ENCODE assay signal across 8 cellular contexts in the genomic region with DNA sequence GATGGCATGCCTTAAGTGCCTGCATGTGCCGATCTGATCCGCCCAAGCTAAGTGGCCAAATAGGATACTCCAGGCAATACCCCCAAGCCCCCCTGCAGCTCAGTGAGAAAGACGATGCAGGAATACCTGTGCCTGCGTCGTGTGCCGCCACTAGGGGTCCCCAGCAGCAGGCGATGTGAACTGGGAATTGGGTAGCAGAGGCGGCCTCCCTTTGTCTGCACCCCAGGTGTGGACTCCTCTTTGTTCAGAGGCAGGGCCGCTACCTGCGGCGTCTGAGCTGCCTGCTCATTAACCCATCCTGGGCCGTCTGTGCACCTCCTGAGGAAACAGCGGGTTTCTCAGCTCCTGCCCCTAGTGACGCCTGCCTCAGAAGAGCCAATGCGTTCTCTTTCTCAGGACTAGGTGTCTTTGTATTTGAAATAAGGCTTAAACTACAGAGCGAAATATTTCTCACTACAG. TPM values are rescaled to one million over a fixed set of nuclear protein-coding genes. Genes with fewer than 3 reads are reported as not detected.
A peak's percentile ranks its signal among the peaks of the same experiment; 100 is the strongest.
DNase-seq lines count a peak whose midpoint lies in the region; ATAC-seq, FAIRE-seq and TF ChIP-seq lines count a peak whose summit lies in the region.

No MANE protein-coding gene starts in this region.

- no peak for TF ChIP-seq POLR2A in endothelial cell of umbilical vein (IDR thresholded peaks at IDR 0.05; ENCODE audit: low read depth, low read length)

- intact Hi-C loops in activated CD4-positive, alpha-beta memory T cell treated with anti-CD3 and anti-CD28 coated beads for 36 hours (cut with micrococcal nuclease), result loop anchor here (1.0 to 5.0 kb wide), 3 partner anchors 153 to 267 kb away; no protein-coding TSS in a partner anchor
- intact Hi-C loops in endothelial cell of umbilical vein (cut with micrococcal nuclease), result loop anchor here (1.0 to 2.0 kb wide), 5 partner anchors 67 to 267 kb away; no protein-coding TSS in a partner anchor

- H3K4me1 ChIP-seq in endothelial cell of umbilical vein (ENCODE audit: control insufficient read depth, extremely low read depth, insufficient read depth, low read length) (peaks cover 3% of the 10 kb centered on the region), mucosa of rectum (ENCODE audit: control insufficient read depth in 2 of 2, insufficient read depth in 2 of 2, low read length in 2 of 2) (peaks cover 6 to 10% of the 10 kb centered on the region in 2 donors)

- no peak overlapping the region for H3K4me2 ChIP-seq in endothelial cell of umbilical vein (ENCODE audit: insufficient read depth, low read length)

- peaks cover 11 to 19% of the 10 kb centered on the region in 2 experiments for H3K27me3 ChIP-seq in endothelial cell of umbilical vein (ENCODE audit: control insufficient read depth in 2 of 2, insufficient read depth in 2 of 2, low read length in 2 of 2)
- H3K27me3 ChIP-seq in mucosa of rectum (ENCODE audit: control insufficient read depth in 2 of 2, insufficient read depth in 2 of 2, low read length in 2 of 2), result no peaks in the 10 kb centered on the region

- peaks cover 17% of the 10 kb centered on the region for H3K27me3 Mint-ChIP-seq in activated CD4-positive, alpha-beta memory T cell treated with anti-CD3 and anti-CD28 coated beads for 36 hours

- dilution Hi-C loops in endothelial cell of umbilical vein (cut with MboI; ENCODE audit: extremely low pct_ligation_motif_present, low sequenced_read_pairs), result no loop called here

- H3K27ac ChIP-seq in endothelial cell of umbilical vein (ENCODE audit: insufficient read depth, low read depth, low read length), result no peak overlapping the region
- H3K27ac ChIP-seq in mucosa of rectum (ENCODE audit: low read depth in 2 of 2, low read length in 2 of 2), result peak overlapping the region in 1 of 2 donors; percentile 46

- TF ChIP-seq CTCF in endothelial cell of umbilical vein (IDR thresholded peaks at IDR 0.05; ENCODE audit: extremely low read depth in 1 of 2, insufficient read depth in 1 of 2, low read depth in 1 of 2, low read length in 2 of 2), result peak; percentile 71 to 96

- ATAC-seq in HG02938 (IDR thresholded peaks at IDR 0.05; ENCODE audit: unreplicated experiment), result peak; percentile 57

- FAIRE-seq in endothelial cell of umbilical vein (lab: Jason Lieb, UNC), result peak; percentile 8

- H3K36me3 ChIP-seq in endothelial cell of umbilical vein (ENCODE audit: control insufficient read depth in 2 of 2, extremely low read depth in 1 of 2, insufficient read depth in 2 of 2, low read length in 2 of 2) (no peaks in the 10 kb centered on the region), mucosa of rectum (ENCODE audit: control insufficient read depth in 2 of 2, insufficient read depth in 2 of 2, low read length in 2 of 2) (no peaks in the 10 kb centered on the region)

- no peak overlapping the region for H2AFZ ChIP-seq in endothelial cell of umbilical vein (ENCODE audit: low read depth, low read length)

- no peak overlapping the region for H3K27ac Mint-ChIP-seq in activated CD4-positive, alpha-beta memory T cell treated with anti-CD3 and anti-CD28 coated beads for 36 hours

- H3K9me3 Mint-ChIP-seq in activated CD4-positive, alpha-beta memory T cell treated with anti-CD3 and anti-CD28 coated beads for 36 hours, result no peaks in the 10 kb centered on the region

- POLR2A ChIA-PET in activated CD4-positive, alpha-beta memory T cell treated with anti-CD3 and anti-CD28 coated beads for 36 hours (lab: Charles Lee), result no interaction called here
- POLR2A ChIA-PET in endothelial cell of umbilical vein (lab: Charles Lee), result no interaction called here

- no peaks in the 10 kb centered on the region for H3K36me3 Mint-ChIP-seq in activated CD4-positive, alpha-beta memory T cell treated with anti-CD3 and anti-CD28 coated beads for 36 hours

- no peak overlapping the region for H3K9ac ChIP-seq in endothelial cell of umbilical vein (replicated peaks; ENCODE audit: extremely low read depth, insufficient read depth, low read length)
- H3K9ac ChIP-seq in mucosa of rectum (ENCODE audit: low read depth in 1 of 2, low read length in 2 of 2), result peak overlapping the region in 1 of 2 donors; percentile 25

- H3K4me3 ChIP-seq in endothelial cell of umbilical vein (replicated peaks in 1 of 3; ENCODE audit: insufficient read depth in 1 of 3, low read depth in 1 of 3, low read length in 3 of 3) (no peak overlapping the region), mucosa of rectum (ENCODE audit: low read length in 2 of 2) (peak overlapping the region; percentile 1 to 53)

- no peaks in the 10 kb centered on the region for H4K20me1 ChIP-seq in endothelial cell of umbilical vein (replicated peaks; ENCODE audit: control insufficient read depth, extremely low read depth, insufficient read depth, low read length)

- H3K4me1 Mint-ChIP-seq in activated CD4-positive, alpha-beta memory T cell treated with anti-CD3 and anti-CD28 coated beads for 36 hours (ENCODE audit: low read depth), result peaks cover 2% of the 10 kb centered on the region

- H3K9me1 ChIP-seq in endothelial cell of umbilical vein (replicated peaks; ENCODE audit: control insufficient read depth, extremely low read depth, insufficient read depth, low read length), result no peaks in the 10 kb centered on the region

- no TSS peak for BruUV-seq in endothelial cell of umbilical vein (replicated peaks; lab: Mats Ljungman, UMichigan)

- DNase-seq in DMS153 (lab: John Stamatoyannopoulos, UW) (peak; percentile 93), NCI-H2227 treated with DMSO at 0.1 percent for 48 hours (lab: John Stamatoyannopoulos, UW) (peak; percentile 83), endothelial cell of umbilical vein (ENCODE audit: low read depth, low spot score) (peak; percentile 49), stromal cell of bone marrow (ENCODE audit: low read depth) (peak; percentile 9), amniotic stem cell (lab: John Stamatoyannopoulos, UW) (no peak)
- DNase-seq in activated CD4-positive, alpha-beta memory T cell treated with anti-CD3 and anti-CD28 coated beads for 36 hours, result peak; percentile 68

- CTCF ChIA-PET in activated CD4-positive, alpha-beta memory T cell treated with anti-CD3 and anti-CD28 coated beads for 36 hours (lab: Charles Lee), result interaction anchor here (0.6 to 4.8 kb wide), 31 partner anchors 8 to 268 kb away, joined by 3 to 62 read pairs (median 4); no protein-coding TSS in a partner anchor
- CTCF ChIA-PET in endothelial cell of umbilical vein (lab: Charles Lee), result interaction anchor here (0.5 to 4.4 kb wide), 89 partner anchors 8 to 888 kb away, joined by 3 to 226 read pairs (median 5); a partner anchor contains a TSS

- H3K79me2 ChIP-seq in endothelial cell of umbilical vein (ENCODE audit: control insufficient read depth, insufficient read depth, low read length), result no peaks in the 10 kb centered on the region

- no peak overlapping the region for H3K4me3 Mint-ChIP-seq in activated CD4-positive, alpha-beta memory T cell treated with anti-CD3 and anti-CD28 coated beads for 36 hours

- H3K9me3 ChIP-seq in endothelial cell of umbilical vein (replicated peaks; ENCODE audit: control insufficient read depth, insufficient read depth, low read length), result no peaks in the 10 kb centered on the region
- no peaks in the 10 kb centered on the region for H3K9me3 ChIP-seq in mucosa of rectum (ENCODE audit: control insufficient read depth in 2 of 2, low read length in 2 of 2)

TF ChIP-seq in endothelial cell of umbilical vein, 7 proteins besides CTCF, POLR2A, EP300 and RAD21:
- no peak for TF ChIP-seq EZH2 (IDR thresholded peaks at IDR 0.05; ENCODE audit: borderline replicate concordance, low read depth, low read length, severe bottlenecking)
- TF ChIP-seq FOS (IDR thresholded peaks at IDR 0.05; ENCODE audit: borderline replicate concordance, insufficient read depth, low read length), result no peak
- TF ChIP-seq, protein P1, sequence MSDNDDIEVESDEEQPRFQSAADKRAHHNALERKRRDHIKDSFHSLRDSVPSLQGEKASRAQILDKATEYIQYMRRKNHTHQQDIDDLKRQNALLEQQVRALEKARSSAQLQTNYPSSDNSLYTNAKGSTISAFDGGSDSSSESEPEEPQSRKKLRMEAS (IDR thresholded peaks at IDR 0.05; ENCODE audit: insufficient read depth, insufficient read length), result no peak
- no peak for TF ChIP-seq MYC (IDR thresholded peaks at IDR 0.05; ENCODE audit: low read depth, low read length)
- no peak for TF ChIP-seq POLR2AphosphoS5 (IDR thresholded peaks at IDR 0.05; ENCODE audit: insufficient read depth, low read depth, low read length)
- no peak for TF ChIP-seq GATA2 (IDR thresholded peaks at IDR 0.05; ENCODE audit: insufficient read depth, insufficient read length, low read depth, low read length)
- TF ChIP-seq JUN (IDR thresholded peaks at IDR 0.05; ENCODE audit: borderline replicate concordance, insufficient read depth, insufficient read length, low read depth), result no peak

RNA-seq across cellular contexts. Expression of a gene that starts 4.8 kb away (rescaled TPM):
- under 1 TPM; 0.53 to 0.69 TPM for total RNA-seq in activated CD4-positive, alpha-beta memory T cell treated with anti-CD3 and anti-CD28 coated beads for 36 hours
- 3.2 and 5.0 TPM in 2 replicates for total RNA-seq in endothelial cell of umbilical vein
- polyA plus RNA-seq in endothelial cell of umbilical vein, result 0.56 and 1.4 TPM in 2 replicates
- 0.92 TPM in 2 replicates for polyA plus RNA-seq in endothelial cell of umbilical vein (2011; cell fraction: cytosol; rRNA removed)
- 1.8 and 1.9 TPM in 2 replicates for polyA plus RNA-seq in endothelial cell of umbilical vein (2011; cell fraction: nucleus; rRNA removed)
- 0.91 and 0.99 TPM in 2 replicates for polyA plus RNA-seq in endothelial cell of umbilical vein (2012)
- polyA minus RNA-seq in endothelial cell of umbilical vein, result 3.3 and 6.3 TPM in 2 replicates
- polyA minus RNA-seq in endothelial cell of umbilical vein (2011; cell fraction: cytosol; rRNA and poly(A)+ RNA removed), result 1.9 TPM
- polyA minus RNA-seq in endothelial cell of umbilical vein (2011; cell fraction: nucleus; rRNA and poly(A)+ RNA removed), result 5.4 and 5.6 TPM in 2 replicates

RNA-seq across cellular contexts. Expression of a gene that starts 43.4 kb away (rescaled TPM):
- not detected for total RNA-seq in activated CD4-positive, alpha-beta memory T cell treated with anti-CD3 and anti-CD28 coated beads for 36 hours
- not detected in 2 replicates for total RNA-seq in endothelial cell of umbilical vein
- polyA plus RNA-seq in endothelial cell of umbilical vein, result 0.14 TPM in 1 of 2 replicates, not detected in the other
- not detected in 2 replicates for polyA plus RNA-seq in endothelial cell of umbilical vein (2011; cell fraction: cytosol; rRNA removed)
- polyA plus RNA-seq in endothelial cell of umbilical vein (2011; cell fraction: nucleus; rRNA removed), result not detected in 2 replicates
- polyA plus RNA-seq in endothelial cell of umbilical vein (2012), result not detected in 2 replicates
- 0.19 and 1.7 TPM in 2 replicates for polyA minus RNA-seq in endothelial cell of umbilical vein
- polyA minus RNA-seq in endothelial cell of umbilical vein (2011; cell fraction: cytosol; rRNA and poly(A)+ RNA removed), result 11.5 TPM
- not detected in 2 replicates for polyA minus RNA-seq in endothelial cell of umbilical vein (2011; cell fraction: nucleus; rRNA and poly(A)+ RNA removed)

Comparison
In these comparisons a context has a peak if more than half of its experiments do, and no peak if none do; other contexts are left out.
1. H3K4me3 ChIP-seq: peak in mucosa of rectum (2 of 2); none in endothelial cell of umbilical vein (0 of 3).